29 cellular contexts compared by ENCODE assay signal in the genomic region with DNA sequence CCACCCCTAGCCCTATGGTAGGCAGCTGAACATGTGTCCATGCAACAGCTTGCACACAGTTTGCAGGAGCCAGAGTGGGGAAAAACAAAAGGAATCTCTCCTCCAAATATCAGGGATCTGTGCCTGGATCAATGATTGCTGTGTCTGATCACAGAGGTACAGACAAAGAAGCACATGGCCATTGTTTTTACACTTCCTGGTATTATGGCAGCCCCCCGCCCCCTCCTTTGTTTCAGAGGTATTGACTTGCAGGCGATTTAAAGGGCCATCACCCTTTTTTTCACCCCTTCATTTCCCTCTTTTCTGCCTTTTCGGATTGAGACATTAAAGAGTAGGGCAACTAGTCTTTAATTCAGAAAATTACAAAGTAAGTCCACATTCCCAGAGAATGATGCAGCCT.
"Had no signal": no experiment of that assay in that cellular context is flagged by ENCODE, and none has a peak within 500 bp of the region (broad histone marks: within the 10 kb centered on the region; RNA-seq: fewer than 3 reads in every experiment).

No MANE protein-coding gene starts in this region.

- H3K4me3 ChIP-seq: ascending aorta, SK-N-MC had no signal

- H3K4me3 Mint-ChIP-seq: activated CD4-positive, alpha-beta memory T cell treated with anti-CD3 and anti-CD28 coated beads, Interleukin-2, amount 10 ng/mL, durations not matched to agents 7 days and 5 days; activated CD4-positive, alpha-beta T cell treated with anti-CD3 and anti-CD28 coated beads for 36 hours; activated CD8-positive, alpha-beta memory T cell treated with anti-CD3 and anti-CD28 coated beads, Interleukin-2, amount 10 ng/mL, durations not matched to agents 7 days and 5 days; activated naive CD4-positive, alpha-beta T cell treated with anti-CD3 and anti-CD28 coated beads, Interleukin-2, amount 50 U/mL, for 24 hours; activated T-cell treated with anti-CD3 and anti-CD28 coated beads, Interleukin-2, amount 50 U/mL, for 24 hours; activated T-helper 1 cell treated with anti-CD3 and anti-CD28 coated beads, Interleukin-12 subunit alpha, Interleukin-12 subunit beta, Interleukin-2, Interleukin-4 antibody, amounts not matched to agents 30 ng/mL and 10 ng/mL and 1 ng/mL, durations not matched to agents 14 hours and 24 hours and 36 hours; brain; central memory CD8-positive, alpha-beta T cell; T-cell had no signal

- H3K27me3 Mint-ChIP-seq: activated CD4-positive, alpha-beta memory T cell treated with anti-CD3 and anti-CD28 coated beads, Interleukin-2, amount 10 ng/mL, durations not matched to agents 7 days and 5 days; activated CD4-positive, alpha-beta T cell treated with anti-CD3 and anti-CD28 coated beads for 36 hours; activated CD8-positive, alpha-beta memory T cell treated with anti-CD3 and anti-CD28 coated beads, Interleukin-2, amount 10 ng/mL, durations not matched to agents 7 days and 5 days; activated naive CD4-positive, alpha-beta T cell treated with anti-CD3 and anti-CD28 coated beads, Interleukin-2, amount 50 U/mL, for 24 hours; activated T-cell treated with anti-CD3 and anti-CD28 coated beads, Interleukin-2, amount 50 U/mL, for 24 hours; brain; central memory CD8-positive, alpha-beta T cell; T-cell had no signal

- H3K27ac Mint-ChIP-seq: activated CD4-positive, alpha-beta memory T cell treated with anti-CD3 and anti-CD28 coated beads, Interleukin-2, amount 10 ng/mL, durations not matched to agents 7 days and 5 days; activated CD4-positive, alpha-beta T cell treated with anti-CD3 and anti-CD28 coated beads for 36 hours; activated CD8-positive, alpha-beta memory T cell treated with anti-CD3 and anti-CD28 coated beads, Interleukin-2, amount 10 ng/mL, durations not matched to agents 7 days and 5 days; activated naive CD4-positive, alpha-beta T cell treated with anti-CD3 and anti-CD28 coated beads, Interleukin-2, amount 50 U/mL, for 24 hours; activated T-cell treated with anti-CD3 and anti-CD28 coated beads, Interleukin-2, amount 50 U/mL, for 24 hours; activated T-helper 1 cell treated with anti-CD3 and anti-CD28 coated beads, Interleukin-12 subunit alpha, Interleukin-12 subunit beta, Interleukin-2, Interleukin-4 antibody, amounts not matched to agents 30 ng/mL and 10 ng/mL and 1 ng/mL, durations not matched to agents 14 hours and 24 hours and 36 hours; brain; T-cell had no signal

- H3K9me3 ChIP-seq: ascending aorta had no signal

- H3K4me1 ChIP-seq: ascending aorta had no signal

- H3K36me3 Mint-ChIP-seq: activated CD8-positive, alpha-beta memory T cell treated with anti-CD3 and anti-CD28 coated beads, Interleukin-2, amount 10 ng/mL, durations not matched to agents 7 days and 5 days; brain; T-cell had no signal

- DNase-seq: activated CD4-positive, alpha-beta memory T cell treated with anti-CD3 and anti-CD28 coated beads, Interleukin-2, amount 10 ng/mL, durations not matched to agents 7 days and 5 days; activated CD4-positive, alpha-beta T cell treated with anti-CD3 and anti-CD28 coated beads for 36 hours; activated CD4-positive, alpha-beta T cell treated with anti-CD3 and anti-CD28 coated beads, Interleukin-2, amount 50 U/mL, for 1 hour; activated CD8-positive, alpha-beta memory T cell treated with anti-CD3 and anti-CD28 coated beads, Interleukin-2, amount 10 ng/mL, durations not matched to agents 7 days and 5 days; activated effector memory CD4-positive, alpha-beta T cell treated with Interleukin-2 at 50 U/mL for 16 hours; activated naive CD4-positive, alpha-beta T cell; activated T-cell treated with anti-CD3 and anti-CD28 coated beads, Interleukin-2, amount 50 U/mL, for 24 hours; NCI-H1105 treated with DMSO at 0.1 percent for 48 hours; NCI-H146; NCI-H187 treated with DMSO at 0.1 percent for 48 hours; NCI-H2081 treated with DMSO at 0.1 percent for 48 hours; NCI-H2171; NCI-H2227 treated with DMSO at 0.1 percent for 48 hours; NCI-H446 treated with DMSO at 0.1 percent for 48 hours; NCI-H524 treated with DMSO at 0.1 percent for 48 hours; NCI-H82; OCI-M1; RPMI8226; T-cell; T-helper 2 cell had no signal

- ATAC-seq: activated CD4-positive, alpha-beta T cell treated with anti-CD3 and anti-CD28 coated beads for 36 hours; activated CD8-positive, alpha-beta memory T cell treated with anti-CD3 and anti-CD28 coated beads, Interleukin-2, amount 10 ng/mL, durations not matched to agents 7 days and 5 days; Panc1; Right ventricle myocardium inferior; T-cell had no signal

- H3K27me3 ChIP-seq: ascending aorta had no signal

- H3K36me3 ChIP-seq: ascending aorta had no signal

- H3K27ac ChIP-seq: ascending aorta, SK-N-MC, VCaP had no signal

- H3K4me1 Mint-ChIP-seq: activated CD4-positive, alpha-beta memory T cell treated with anti-CD3 and anti-CD28 coated beads, Interleukin-2, amount 10 ng/mL, durations not matched to agents 7 days and 5 days; activated CD4-positive, alpha-beta T cell treated with anti-CD3 and anti-CD28 coated beads for 36 hours; activated CD8-positive, alpha-beta memory T cell treated with anti-CD3 and anti-CD28 coated beads, Interleukin-2, amount 10 ng/mL, durations not matched to agents 7 days and 5 days; activated naive CD4-positive, alpha-beta T cell treated with anti-CD3 and anti-CD28 coated beads, Interleukin-2, amount 50 U/mL, for 24 hours; brain; central memory CD8-positive, alpha-beta T cell; T-cell had no signal
